In the genomic region with DNA sequence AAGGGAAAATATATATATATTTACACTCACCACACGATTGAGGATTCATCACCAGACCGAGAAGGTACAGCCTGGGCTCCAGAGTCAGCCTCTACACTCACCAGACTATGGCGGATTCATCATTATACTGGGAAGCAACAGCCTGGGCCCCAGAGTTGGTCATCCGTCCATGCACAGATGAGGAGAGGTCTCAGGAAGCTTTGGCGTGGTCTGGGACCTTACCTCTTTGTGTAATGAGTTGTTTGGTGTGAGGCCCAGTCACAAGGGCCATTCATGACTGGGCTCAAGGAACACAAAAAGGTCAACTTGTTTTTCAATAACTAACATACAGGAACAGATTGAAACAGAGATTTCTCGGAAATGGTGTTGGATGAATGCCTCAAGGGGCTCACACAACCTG, we compare ENCODE assay signal across 19 cellular contexts.
DNase-seq lines count a peak whose midpoint lies in the region.
"Had no signal": no experiment of that assay in that cellular context is flagged by ENCODE, and none has a peak within 500 bp of the region (broad histone marks: within the 10 kb centered on the region; RNA-seq: fewer than 3 reads in every experiment).

No MANE protein-coding gene starts in this region.

- no peaks in the 10 kb centered on the region for H3K27me3 ChIP-seq in neuronal stem cell (ENCODE audit: control insufficient read depth in 3 of 3, insufficient read depth in 3 of 3, low read depth in 1 of 3, low read length in 3 of 3)
- H3K27me3 ChIP-seq: BE2C had no signal

- no peaks in the 10 kb centered on the region for H3K9me3 Mint-ChIP-seq in T-helper 2 cell treated with Interferon-gamma antibody and Interleukin-4, amounts not matched to agents 5 μg/mL and 100 μg/mL, for 36 hours
- H3K9me3 Mint-ChIP-seq: CD4-positive, CD25-positive, alpha-beta regulatory T cell had no signal

- H2AFZ ChIP-seq in neuronal stem cell (ENCODE audit: low read length): peak overlapping the region; percentile 34
- H2AFZ ChIP-seq: GM23248 had no signal

- no peak overlapping the region for H3K23ac ChIP-seq in neuronal stem cell (ENCODE audit: low read depth, low read length, poor library complexity)

- H3K4me3 Mint-ChIP-seq in T-helper 2 cell treated with Interferon-gamma antibody and Interleukin-4, amounts not matched to agents 5 μg/mL and 100 μg/mL, for 36 hours: no peak overlapping the region
- H3K4me3 Mint-ChIP-seq: CD4-positive, CD25-positive, alpha-beta regulatory T cell; CD8-positive, alpha-beta memory T cell had no signal

- no peak overlapping the region for H3K4me3 ChIP-seq in neuronal stem cell (ENCODE audit: low read length in 2 of 2)
- H3K4me3 ChIP-seq: GM23248 had no signal

- no peak overlapping the region for H3K4ac ChIP-seq in neuronal stem cell (ENCODE audit: low read length)

- H3K4me2 ChIP-seq in neuronal stem cell (ENCODE audit: insufficient read depth, low read length, poor library complexity, severe bottlenecking): no peak overlapping the region

- H3K9ac ChIP-seq in neuronal stem cell (ENCODE audit: low read depth, low read length, poor library complexity): no peak overlapping the region
- H3K9ac ChIP-seq: GM23248 had no signal

- no peaks in the 10 kb centered on the region for H3K27me3 Mint-ChIP-seq in T-helper 2 cell treated with Interferon-gamma antibody and Interleukin-4, amounts not matched to agents 5 μg/mL and 100 μg/mL, for 36 hours (ENCODE audit: low read depth)
- H3K27me3 Mint-ChIP-seq: CD4-positive, CD25-positive, alpha-beta regulatory T cell; CD8-positive, alpha-beta memory T cell had no signal

- WGBS in neuronal stem cell (ENCODE audit: extremely low coverage in 2 of 2, insufficient read length in 2 of 2, insufficient replicate concordance in 1 of 2), 2 donors: no CpG with 5 or more reads among the region's 6 CpGs

- no peaks in the 10 kb centered on the region for H3K4me1 ChIP-seq in neuronal stem cell (ENCODE audit: control insufficient read depth in 2 of 2, insufficient read depth in 1 of 2, low read depth in 1 of 2, low read length in 2 of 2)
- H3K4me1 ChIP-seq: BE2C had no signal

- H3K36me3 Mint-ChIP-seq in T-helper 2 cell treated with Interferon-gamma antibody and Interleukin-4, amounts not matched to agents 5 μg/mL and 100 μg/mL, for 36 hours (ENCODE audit: low read depth): no peaks in the 10 kb centered on the region
- H3K36me3 Mint-ChIP-seq: CD4-positive, CD25-positive, alpha-beta regulatory T cell; CD8-positive, alpha-beta memory T cell had no signal

- no peak overlapping the region for H3K18ac ChIP-seq in neuronal stem cell (ENCODE audit: low read length)

- H2AK5ac ChIP-seq in neuronal stem cell (ENCODE audit: low read depth, low read length): no peak overlapping the region

- H2BK120ac ChIP-seq in neuronal stem cell (ENCODE audit: low read depth, low read length): no peak overlapping the region

- H2BK15ac ChIP-seq in neuronal stem cell (ENCODE audit: low read length): no peak overlapping the region

- no peak overlapping the region for H4K8ac ChIP-seq in neuronal stem cell (ENCODE audit: low read depth, low read length)

- no peaks in the 10 kb centered on the region for H3K9me3 ChIP-seq in neuronal stem cell (replicated peaks in 1 of 2; ENCODE audit: control insufficient read depth in 2 of 2, insufficient read depth in 1 of 2, low read depth in 1 of 2, low read length in 2 of 2)
- H3K9me3 ChIP-seq: BE2C had no signal

- no peak overlapping the region for H2BK12ac ChIP-seq in neuronal stem cell (ENCODE audit: low read length)

- H4K91ac ChIP-seq in neuronal stem cell (ENCODE audit: low read depth, low read length, poor library complexity): no peak overlapping the region

- no peak overlapping the region for H2BK5ac ChIP-seq in neuronal stem cell (ENCODE audit: low read length)

- no peaks in the 10 kb centered on the region for H3K36me3 ChIP-seq in neuronal stem cell (replicated peaks in 1 of 2; ENCODE audit: control insufficient read depth in 2 of 2, insufficient read depth in 2 of 2, low read length in 2 of 2)
- H3K36me3 ChIP-seq: BE2C had no signal

- no peaks in the 10 kb centered on the region for H3K79me1 ChIP-seq in neuronal stem cell (ENCODE audit: low read depth, low read length)

- H3K27ac Mint-ChIP-seq in T-helper 2 cell treated with Interferon-gamma antibody and Interleukin-4, amounts not matched to agents 5 μg/mL and 100 μg/mL, for 36 hours: no peak overlapping the region
- H3K27ac Mint-ChIP-seq: CD4-positive, CD25-positive, alpha-beta regulatory T cell; CD8-positive, alpha-beta memory T cell had no signal

- peak; percentile 3 to 20 for DNase-seq in SHP77 (lab: John Stamatoyannopoulos, UW)
- no peak for DNase-seq in SHP77 treated with DMSO at 0.1 percent for 48 hours (lab: John Stamatoyannopoulos, UW)
- DNase-seq in left kidney (ENCODE audit: low read depth, low spot score): peak; percentile 20
- DNase-seq in neuronal stem cell (ENCODE audit: low spot score): no peak
- DNase-seq in RKO (ENCODE audit: low spot score): no peak
- no peak for DNase-seq in NCI-H1436 (lab: John Stamatoyannopoulos, UW)
- no peak for DNase-seq in T-helper 2 cell treated with Interferon-gamma antibody and Interleukin-4, amounts not matched to agents 5 μg/mL and 100 μg/mL, for 36 hours (ENCODE audit: low spot score)
- DNase-seq: ACHN; BE2C; C1 segment of cervical spinal cord; CD4-positive, CD25-positive, alpha-beta regulatory T cell; CD8-positive, alpha-beta memory T cell; COR-L47; DMS 273 treated with DMSO at 0.1 percent for 48 hours; DMS79; GDM1; GM23248; HCEC 1CT; IMR-90 had no signal

- H3K4me1 Mint-ChIP-seq in T-helper 2 cell treated with Interferon-gamma antibody and Interleukin-4, amounts not matched to agents 5 μg/mL and 100 μg/mL, for 36 hours (ENCODE audit: low read depth): no peaks in the 10 kb centered on the region
- H3K4me1 Mint-ChIP-seq: CD4-positive, CD25-positive, alpha-beta regulatory T cell; CD8-positive, alpha-beta memory T cell had no signal

- no peak overlapping the region for H3K27ac ChIP-seq in neuronal stem cell (replicated peaks; ENCODE audit: low read length)
- H3K27ac ChIP-seq: GM23248 had no signal

- no peak overlapping the region for H3K14ac ChIP-seq in neuronal stem cell (ENCODE audit: low read length)

Comparison
In these comparisons a context has a peak if more than half of its experiments do, and no peak if none do; other contexts are left out.
1. DNase-seq: peak in SHP77 (2 of 2) and left kidney (single experiment); none in SHP77 treated with DMSO at 0.1 percent for 48 hours (single experiment), neuronal stem cell (single experiment), RKO (single experiment), NCI-H1436 (single experiment) and T-helper 2 cell treated with Interferon-gamma antibody and Interleukin-4, amounts not matched to agents 5 μg/mL and 100 μg/mL, for 36 hours (single experiment).